8 cellular contexts compared by ENCODE assay signal in genomic region chr20:57391439-57392129, GRCh38. TPM values are rescaled to one million over a fixed set of nuclear protein-coding genes. Genes with fewer than 3 reads are reported as not detected.
DNase-seq lines count a peak whose midpoint lies in the region; ATAC-seq and TF ChIP-seq lines count a peak whose summit lies in the region.

No MANE protein-coding gene starts in this region.

- no peak for TF ChIP-seq CTCF in AG09309 (IDR thresholded peaks at IDR 0.05; ENCODE audit: control insufficient read depth, insufficient read depth, low read depth, low read length, missing control alignments)
- no peak for TF ChIP-seq CTCF in fibroblast of villous mesenchyme (IDR thresholded peaks at IDR 0.05; ENCODE audit: insufficient read depth, low read depth, low read length)
- no peak for TF ChIP-seq CTCF in progenitor cell of endocrine pancreas (IDR thresholded peaks at IDR 0.05; ENCODE audit: unreplicated experiment)

- peak overlapping the region; percentile 96 for H3K27ac Mint-ChIP-seq in activated CD4-positive, alpha-beta memory T cell treated with anti-CD3 and anti-CD28 coated beads, Interleukin-2, amount 10 ng/mL, durations not matched to agents 7 days and 5 days
- no peak overlapping the region for H3K27ac Mint-ChIP-seq in progenitor cell of endocrine pancreas

- POLR2A ChIA-PET in activated CD4-positive, alpha-beta memory T cell treated with anti-CD3 and anti-CD28 coated beads, Interleukin-2, amount 10 ng/mL, durations not matched to agents 7 days and 5 days (lab: Charles Lee) = interaction anchor here (0.6 to 7.1 kb wide), 27 partner anchors 7 to 1498 kb away, joined by 3 to 157 read pairs (median 5); partner anchors contain the start of genes AURKA, CSTF1, RAE1 and ZBP1

- CTCF ChIA-PET in activated CD4-positive, alpha-beta memory T cell treated with anti-CD3 and anti-CD28 coated beads, Interleukin-2, amount 10 ng/mL, durations not matched to agents 7 days and 5 days (lab: Charles Lee) = interaction anchor here (0.9 to 5.1 kb wide), 5 partner anchors 10 to 107 kb away, joined by 3 to 40 read pairs (median 4); no protein-coding TSS in a partner anchor

- H3K27me3 Mint-ChIP-seq in activated CD4-positive, alpha-beta memory T cell treated with anti-CD3 and anti-CD28 coated beads, Interleukin-2, amount 10 ng/mL, durations not matched to agents 7 days and 5 days = no peaks in the 10 kb centered on the region
- peaks cover 7% of the 10 kb centered on the region for H3K27me3 Mint-ChIP-seq in progenitor cell of endocrine pancreas

- DNase-seq in AG09309 (ENCODE audit: low read depth) (no peak), fibroblast of villous mesenchyme (ENCODE audit: low read depth) (no peak), progenitor cell of endocrine pancreas (ENCODE audit: low spot score, unreplicated experiment) (peak; percentile 20), NCI-H128 (lab: John Stamatoyannopoulos, UW; ENCODE audit: unreplicated experiment) (no peak), NCI-H1092 (lab: John Stamatoyannopoulos, UW) (no peak)
- DNase-seq in activated CD4-positive, alpha-beta memory T cell treated with anti-CD3 and anti-CD28 coated beads, Interleukin-2, amount 10 ng/mL, durations not matched to agents 7 days and 5 days = peak; percentile 39

- peak overlapping the region; percentile 98 for H3K4me3 Mint-ChIP-seq in activated CD4-positive, alpha-beta memory T cell treated with anti-CD3 and anti-CD28 coated beads, Interleukin-2, amount 10 ng/mL, durations not matched to agents 7 days and 5 days
- peak overlapping the region; percentile 80 for H3K4me3 Mint-ChIP-seq in progenitor cell of endocrine pancreas (ENCODE audit: low read depth)

- ATAC-seq in GM18907 (IDR thresholded peaks at IDR 0.05; ENCODE audit: unreplicated experiment) (peak; percentile 0), HG03354 (IDR thresholded peaks at IDR 0.05; ENCODE audit: poor library complexity, severe bottlenecking, unreplicated experiment) (peak; percentile 6)

- H3K4me3 ChIP-seq in AG09309 (ENCODE audit: control insufficient read depth, low read depth, low read length) (peak overlapping the region; percentile 55), fibroblast of villous mesenchyme (ENCODE audit: low read depth, low read length) (peak overlapping the region; percentile 71)

- H3K4me1 Mint-ChIP-seq in activated CD4-positive, alpha-beta memory T cell treated with anti-CD3 and anti-CD28 coated beads, Interleukin-2, amount 10 ng/mL, durations not matched to agents 7 days and 5 days = peaks cover 56% of the 10 kb centered on the region
- H3K4me1 Mint-ChIP-seq in progenitor cell of endocrine pancreas (ENCODE audit: low read depth) = peaks cover 23% of the 10 kb centered on the region

- H3K36me3 Mint-ChIP-seq in activated CD4-positive, alpha-beta memory T cell treated with anti-CD3 and anti-CD28 coated beads, Interleukin-2, amount 10 ng/mL, durations not matched to agents 7 days and 5 days (ENCODE audit: low read depth) = peaks cover 43% of the 10 kb centered on the region
- peaks cover 8% of the 10 kb centered on the region for H3K36me3 Mint-ChIP-seq in progenitor cell of endocrine pancreas (ENCODE audit: insufficient read depth)

- H3K9me3 Mint-ChIP-seq in activated CD4-positive, alpha-beta memory T cell treated with anti-CD3 and anti-CD28 coated beads, Interleukin-2, amount 10 ng/mL, durations not matched to agents 7 days and 5 days = no peaks in the 10 kb centered on the region
- no peaks in the 10 kb centered on the region for H3K9me3 Mint-ChIP-seq in progenitor cell of endocrine pancreas (ENCODE audit: low read depth)

RNA-seq across cellular contexts. Expression of gene RBM38, which starts 0.4 kb away (rescaled TPM):
- 100 to 1,000 TPM; 116 to 119 TPM for total RNA-seq in activated CD4-positive, alpha-beta memory T cell treated with anti-CD3 and anti-CD28 coated beads, Interleukin-2, amount 10 ng/mL, durations not matched to agents 7 days and 5 days
- 5.2 and 8.2 TPM in 2 replicates for total RNA-seq in fibroblast of villous mesenchyme
- total RNA-seq in progenitor cell of endocrine pancreas = 21.0 and 24.1 TPM in 2 replicates

RNA-seq across cellular contexts. Expression of gene RAE1, which starts 40.5 kb away (rescaled TPM):
- total RNA-seq in activated CD4-positive, alpha-beta memory T cell treated with anti-CD3 and anti-CD28 coated beads, Interleukin-2, amount 10 ng/mL, durations not matched to agents 7 days and 5 days = 10 to 100 TPM; 33.8 to 35.3 TPM
- total RNA-seq in fibroblast of villous mesenchyme (26.7 and 28.5 TPM in 2 replicates), progenitor cell of endocrine pancreas (44.6 and 47.3 TPM in 2 replicates)

Comparison
In these comparisons a context has a peak if more than half of its experiments do, and no peak if none do; other contexts are left out.
1. DNase-seq: peak in activated CD4-positive, alpha-beta memory T cell treated with anti-CD3 and anti-CD28 coated beads, Interleukin-2, amount 10 ng/mL, durations not matched to agents 7 days and 5 days (single experiment) and progenitor cell of endocrine pancreas (single experiment); none in AG09309 (single experiment), fibroblast of villous mesenchyme (single experiment), NCI-H128 (single experiment) and NCI-H1092 (single experiment).